ENCODE assay signal across 11 cellular contexts in genomic region chr3:42747581-42747980, GRCh38. TPM values are rescaled to one million over a fixed set of nuclear protein-coding genes. Genes with fewer than 3 reads are reported as not detected.
DNase-seq lines count a peak whose midpoint lies in the region; ATAC-seq and TF ChIP-seq lines count a peak whose summit lies in the region.
"Had no signal": no experiment of that assay in that cellular context is flagged by ENCODE, and none has a peak within 500 bp of the region (broad histone marks: within the 10 kb centered on the region; RNA-seq: fewer than 3 reads in every experiment).

No MANE protein-coding gene starts in this region.

- H3K4me1 ChIP-seq in skeletal muscle tissue (ENCODE audit: control insufficient read depth in 3 of 3, insufficient read depth in 3 of 3, low read length in 3 of 3) (peaks cover 20 to 53% (median 43%) of the 10 kb centered on the region in 3 donors), upper lobe of left lung (peaks cover 15 to 29% (median 17%) of the 10 kb centered on the region in 4 donors)

- H3K36me3 ChIP-seq in skeletal muscle tissue (ENCODE audit: control insufficient read depth in 3 of 3, insufficient read depth in 3 of 3, low read length in 3 of 3) (no peaks in the 10 kb centered on the region), upper lobe of left lung (no peaks in the 10 kb centered on the region)

- no peak for TF ChIP-seq POLR2A in upper lobe of left lung (IDR thresholded peaks at IDR 0.05)

- H3K27ac ChIP-seq in VCaP (peak overlapping the region; percentile 80; the same call in 1 of the 2 replicates), dorsolateral prefrontal cortex (peak overlapping the region in 56 of 59 donors; percentile 1 to 100 (median 93)), skeletal muscle tissue (ENCODE audit: low read depth, low read length) (peak overlapping the region; percentile 88), upper lobe of left lung (no peak overlapping the region)

- H3K9me3 ChIP-seq in skeletal muscle tissue (ENCODE audit: control insufficient read depth in 3 of 3, low read length in 3 of 3), result no peaks in the 10 kb centered on the region
- H3K9me3 ChIP-seq in upper lobe of left lung, result no peaks in the 10 kb centered on the region

- H3K9ac ChIP-seq in skeletal muscle tissue (ENCODE audit: low read depth in 1 of 3, low read length in 3 of 3), result peak overlapping the region in 2 of 3 donors; percentile 8 to 16

- intact Hi-C loops in dorsolateral prefrontal cortex (cut with DNase I), result loop anchor here in 1 of 2 donors (2.0 to 5.0 kb wide), 2 partner anchors 95 to 245 kb away; partner anchors contain the start of genes VIPR1 and ZBTB47

- DNase-seq in D341Med (ENCODE audit: low spot score), result peak; percentile 8
- DNase-seq in dorsolateral prefrontal cortex, result no peak
- DNase-seq in HT-29 (ENCODE audit: low spot score), result no peak
- DNase-seq in upper lobe of left lung, result no peak
- no peak for DNase-seq in NCI-H1694 treated with DMSO at 0.1 percent for 48 hours (lab: John Stamatoyannopoulos, UW)
- DNase-seq: NCI-H510A had no signal

- H3K27me3 ChIP-seq in dorsolateral prefrontal cortex, result no peaks in the 10 kb centered on the region
- H3K27me3 ChIP-seq in skeletal muscle tissue (ENCODE audit: control insufficient read depth in 3 of 3, insufficient read depth in 3 of 3, low read length in 3 of 3), result no peaks in the 10 kb centered on the region
- H3K27me3 ChIP-seq in upper lobe of left lung, result no peaks in the 10 kb centered on the region

- H3K4me3 ChIP-seq in dorsolateral prefrontal cortex (no peak overlapping the region), skeletal muscle tissue (ENCODE audit: low read length in 3 of 3) (no peak overlapping the region), upper lobe of left lung (no peak overlapping the region)

- WGBS in upper lobe of left lung, 2 donors, result 47 to 56% methylated on average over 5 to 6 of the region's 6 CpGs

- no peak for ATAC-seq in upper lobe of left lung (ENCODE audit: low FRiP score in 2 of 2)
- ATAC-seq: WTC11 had no signal

- TF ChIP-seq CTCF in VCaP (conservative IDR thresholded peaks at IDR 0.05) (no peak), dorsolateral prefrontal cortex (IDR thresholded peaks at IDR 0.05 in 54 of 56, conservative IDR thresholded peaks at IDR 0.05 in 2 of 56; ENCODE audit: low read depth in 1 of 56, partially characterized antibody in 56 of 56) (no peak), upper lobe of left lung (IDR thresholded peaks at IDR 0.05) (no peak)

- no peak for TF ChIP-seq EP300 in upper lobe of left lung (IDR thresholded peaks at IDR 0.05)

RNA-seq across cellular contexts. Expression of gene CCDC13, which starts 25.5 kb away (rescaled TPM):
- total RNA-seq in dorsolateral prefrontal cortex (10 to 100 TPM in 9 of 120 experiments, 1 to 10 TPM in 110, under 1 TPM in 1; 0.52 to 15.0 (median 6.0) TPM), skeletal muscle tissue (not detected), upper lobe of left lung (10 to 100 TPM in 1 of 6 donors, 1 to 10 TPM in 5; 2.1 to 12.8 (median 3.0) TPM)
- total RNA-seq in HT-29 (2014; rRNA removed; shearing (Covaris generic)), result not detected in 2 replicates
- total RNA-seq: H1, HT1080 had no signal

RNA-seq across cellular contexts. Expression of gene HHATL, which starts 45.0 kb away (rescaled TPM):
- 100 to 1,000 TPM in 90 of 120 experiments, 10 to 100 TPM in 30; 39.4 to 400 (median 145) TPM for total RNA-seq in dorsolateral prefrontal cortex
- 23.0 TPM for total RNA-seq in skeletal muscle tissue
- not detected in 2 replicates for total RNA-seq in HT-29 (2014; rRNA removed; shearing (Covaris generic))
- 1 to 10 TPM in 2 of 6 donors, under 1 TPM in 2, not detected in 2; 0.71 to 1.6 (median 0.98) TPM for total RNA-seq in upper lobe of left lung
- total RNA-seq: H1, HT1080 had no signal

RNA-seq across cellular contexts. Expression of gene HIGD1A, which starts 56.7 kb away (rescaled TPM):
- total RNA-seq in dorsolateral prefrontal cortex (100 to 1,000 TPM; 101 to 278 (median 175) TPM), skeletal muscle tissue (63.7 TPM), upper lobe of left lung (100 to 1,000 TPM in 2 of 6 donors, 10 to 100 TPM in 4; 26.2 to 108 (median 73.3) TPM)
- total RNA-seq in HT-29 (2014; rRNA removed; shearing (Covaris generic)), result 22.5 and 32.2 TPM in 2 replicates

Comparison
In these comparisons a context has a peak if more than half of its experiments do, and no peak if none do; other contexts are left out.
1. H3K27ac ChIP-seq: peak in VCaP (single experiment), dorsolateral prefrontal cortex (56 of 59) and skeletal muscle tissue (single experiment); none in upper lobe of left lung (0 of 4).